22 cellular contexts compared by ENCODE assay signal in genomic region chr2:96805026-96805425, GRCh38.
"Had no signal": no experiment of that assay in that cellular context is flagged by ENCODE, and none has a peak within 500 bp of the region (broad histone marks: within the 10 kb centered on the region; RNA-seq: fewer than 3 reads in every experiment).

No MANE protein-coding gene starts in this region.

- H3K4me3 ChIP-seq: esophagus squamous epithelium, hepatocyte, psoas muscle, testis, tibial nerve, upper lobe of right lung, vagina had no signal

- H3K27ac ChIP-seq: esophagus squamous epithelium, foreskin keratinocyte, hepatocyte, psoas muscle, testis, tibial nerve, upper lobe of right lung, vagina had no signal

- H3K9me3 ChIP-seq: esophagus squamous epithelium, psoas muscle, testis, tibial nerve, upper lobe of right lung, vagina had no signal

- H3K4me3 Mint-ChIP-seq: effector memory CD8-positive, alpha-beta T cell; nephron progenitor cell; stimulated activated naive B cell treated with anti-CD40 and anti-IgM and Interleukin-4, amounts not matched to agents 10 μg/mL and 1 μg/mL and 100 μg/mL, for 72 hours; stimulated activated naive CD8-positive, alpha-beta T cell treated with anti-CD3 and anti-CD28 coated beads, Interleukin-15, amount 100 ng/mL, for 72 hours had no signal

- DNase-seq: effector memory CD8-positive, alpha-beta T cell; esophagus squamous epithelium; foreskin keratinocyte; head of caudate nucleus; kidney glomerular epithelial cell; mammary epithelial cell; midbrain; nephron progenitor cell; retina; stimulated activated CD4-positive, alpha-beta T cell treated with anti-CD3 and anti-CD28 coated beads, Interleukin-2, amount 100 ng/mL, for 24 hours; stimulated activated CD4-positive, alpha-beta T cell treated with anti-CD3 and anti-CD28 coated beads, Interleukin-4, amount 100 ng/mL, for 4 hours; stimulated activated naive B cell treated with anti-CD40 and anti-IgM and Interleukin-4, amounts not matched to agents 10 μg/mL and 1 μg/mL and 100 μg/mL, for 72 hours; stimulated activated naive CD8-positive, alpha-beta T cell treated with anti-CD3 and anti-CD28 coated beads, Interleukin-15, amount 100 ng/mL, for 72 hours; testis; upper lobe of right lung had no signal

- H3K4me1 Mint-ChIP-seq: nephron progenitor cell had no signal

- H3K4me2 ChIP-seq: hepatocyte had no signal

- H3K4me1 ChIP-seq: foreskin keratinocyte had no signal

- H3K27ac Mint-ChIP-seq: effector memory CD8-positive, alpha-beta T cell; nephron progenitor cell; stimulated activated naive B cell treated with anti-CD40 and anti-IgM and Interleukin-4, amounts not matched to agents 10 μg/mL and 1 μg/mL and 100 μg/mL, for 72 hours; stimulated activated naive CD8-positive, alpha-beta T cell treated with anti-CD3 and anti-CD28 coated beads, Interleukin-15, amount 100 ng/mL, for 72 hours had no signal

- H3K9me3 Mint-ChIP-seq: stimulated activated naive B cell treated with anti-CD40 and anti-IgM and Interleukin-4, amounts not matched to agents 10 μg/mL and 1 μg/mL and 100 μg/mL, for 72 hours; stimulated activated naive CD8-positive, alpha-beta T cell treated with anti-CD3 and anti-CD28 coated beads, Interleukin-15, amount 100 ng/mL, for 72 hours had no signal

- ATAC-seq: effector memory CD8-positive, alpha-beta T cell; foreskin keratinocyte; left lobe of liver; psoas muscle; sciatic nerve; stimulated activated naive B cell treated with anti-CD40 and anti-IgM and Interleukin-4, amounts not matched to agents 10 μg/mL and 1 μg/mL and 100 μg/mL, for 72 hours; stimulated activated naive CD8-positive, alpha-beta T cell treated with anti-CD3 and anti-CD28 coated beads, Interleukin-15, amount 100 ng/mL, for 72 hours; upper lobe of right lung had no signal

- H3K79me2 ChIP-seq: hepatocyte had no signal

- H3K27me3 Mint-ChIP-seq: effector memory CD8-positive, alpha-beta T cell; stimulated activated naive B cell treated with anti-CD40 and anti-IgM and Interleukin-4, amounts not matched to agents 10 μg/mL and 1 μg/mL and 100 μg/mL, for 72 hours; stimulated activated naive CD8-positive, alpha-beta T cell treated with anti-CD3 and anti-CD28 coated beads, Interleukin-15, amount 100 ng/mL, for 72 hours had no signal

- FAIRE-seq: islet of Langerhans had no signal

- H2AFZ ChIP-seq: hepatocyte had no signal

- H3K27me3 ChIP-seq: esophagus squamous epithelium, foreskin keratinocyte, hepatocyte, testis, tibial nerve, upper lobe of right lung, vagina had no signal
